Comparison of ENCODE assay signal across 8 cellular contexts in the genomic region with DNA sequence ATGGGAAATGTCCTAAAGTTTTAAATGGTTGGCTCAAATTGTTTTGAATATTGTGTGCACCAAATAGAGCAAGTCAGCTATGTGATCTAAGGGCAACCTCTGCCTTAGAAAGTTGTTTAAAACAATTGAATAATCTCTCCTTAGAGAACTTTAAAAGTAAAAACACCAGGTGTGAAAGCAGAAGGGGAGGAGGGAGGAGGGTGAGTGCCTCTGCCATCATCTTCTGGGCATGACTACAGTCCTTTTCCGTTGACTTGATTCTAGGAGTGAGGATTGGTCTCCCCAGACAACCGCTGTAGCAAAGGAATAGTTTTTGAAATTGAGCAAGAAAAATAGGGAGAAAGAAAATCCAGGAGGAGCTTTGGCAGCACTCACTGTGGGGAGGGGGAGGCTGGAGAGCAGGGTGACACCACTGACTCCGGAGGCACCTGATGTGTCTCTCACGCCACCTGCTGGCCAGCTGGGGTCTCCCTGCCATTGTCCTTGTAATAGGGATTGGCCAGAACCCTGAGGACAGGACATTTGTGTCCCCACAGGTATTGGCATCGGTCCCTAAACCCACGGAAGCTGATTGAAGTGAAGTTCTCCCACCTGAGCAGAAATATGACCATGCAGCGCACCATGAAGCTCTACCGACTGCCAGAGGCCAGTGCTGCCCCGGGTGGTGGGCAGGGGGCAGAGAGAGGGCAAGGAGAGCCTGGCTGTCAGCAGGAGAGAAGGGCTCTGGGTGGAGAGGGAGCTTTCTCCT. TPM values are rescaled to one million over a fixed set of nuclear protein-coding genes. Genes with fewer than 3 reads are reported as not detected.
DNase-seq lines count a peak whose midpoint lies in the region; ATAC-seq and TF ChIP-seq lines count a peak whose summit lies in the region.

No MANE protein-coding gene starts in this region.

- H3K27ac Mint-ChIP-seq in natural killer cell, result peak overlapping the region in 1 of 2 donors; percentile 64
- H3K27ac Mint-ChIP-seq in stimulated activated memory B cell treated with anti-CD40 and anti-IgM and Interleukin-4, amounts not matched to agents 10 μg/mL and 1 μg/mL and 100 μg/mL, for 72 hours, result no peak overlapping the region

- no peak overlapping the region for H3K23ac ChIP-seq in IMR-90 (ENCODE audit: low read depth, low read length)

- dilution Hi-C loops in IMR-90 (cut with HindIII; ENCODE audit: low sequenced_read_pairs, unreplicated experiment), result no loop called here

- no peak overlapping the region for H2AK9ac ChIP-seq in IMR-90 (replicated peaks; ENCODE audit: low read depth, low read length, poor library complexity)

- no peak overlapping the region for H2BK15ac ChIP-seq in IMR-90 (ENCODE audit: low read depth, low read length)

- no peak overlapping the region for H4K91ac ChIP-seq in IMR-90 (ENCODE audit: insufficient read depth, low read depth, low read length)

- H3K9ac ChIP-seq in IMR-90 (ENCODE audit: low read depth, low read length), result peak overlapping the region; percentile 51; the same call in 1 of the 2 replicates

- POLR2A ChIA-PET in IMR-90 (lab: Charles Lee; ENCODE audit: unreplicated experiment), result no interaction called here
- POLR2A ChIA-PET in OCI-LY7 (lab: Charles Lee), result interaction anchor here (1.1 kb wide), 1 partner anchor 11 kb away, joined by 4 read pairs; no protein-coding TSS in a partner anchor

- ATAC-seq in IMR-90 (ENCODE audit: low read depth) (peak; percentile 85), natural killer cell (peak; percentile 86 to 97 (median 91)), GM21576 (IDR thresholded peaks at IDR 0.05; ENCODE audit: unreplicated experiment) (no peak)
- ATAC-seq in stimulated activated memory B cell treated with anti-CD40 and anti-IgM and Interleukin-4, amounts not matched to agents 10 μg/mL and 1 μg/mL and 100 μg/mL, for 72 hours, result peak; percentile 80

- H2AFZ ChIP-seq in IMR-90 (replicated peaks; ENCODE audit: low read length, poor library complexity) (no peak overlapping the region), OCI-LY7 (ENCODE audit: low read length) (no peak overlapping the region)

- no peak overlapping the region; a peak in 1 of 4 replicates for H4K8ac ChIP-seq in IMR-90 (ENCODE audit: low read depth in 2 of 2, low read length in 2 of 2)

- H3K56ac ChIP-seq in IMR-90 (ENCODE audit: extremely low read depth, insufficient read depth, low read length), result no peak overlapping the region

- H3K36me3 Mint-ChIP-seq in natural killer cell, result peaks cover 7% of the 10 kb centered on the region
- H3K36me3 Mint-ChIP-seq in stimulated activated memory B cell treated with anti-CD40 and anti-IgM and Interleukin-4, amounts not matched to agents 10 μg/mL and 1 μg/mL and 100 μg/mL, for 72 hours, result peaks cover 70% of the 10 kb centered on the region

- no peaks in the 10 kb centered on the region for H3K9me2 ChIP-seq in OCI-LY7 (ENCODE audit: insufficient read depth, low read length)

- H3K4me3 ChIP-seq in IMR-90 (ENCODE audit: insufficient read depth, low read depth, low read length) (no peak overlapping the region), OCI-LY7 (ENCODE audit: low read depth, low read length, poor library complexity, severe bottlenecking) (no peak overlapping the region), esophagus squamous epithelium (no peak overlapping the region)

- no peak for TF ChIP-seq POLR2A in IMR-90 (IDR thresholded peaks at IDR 0.05; ENCODE audit: low read depth, low read length)
- no peak for TF ChIP-seq POLR2A in esophagus squamous epithelium (IDR thresholded peaks at IDR 0.05)

- DNase-seq in COLO829 (ENCODE audit: low spot score), result peak; percentile 87
- DNase-seq in IMR-90, result peak; percentile 66
- DNase-seq in OCI-LY7 (ENCODE audit: low spot score), result peak; percentile 78
- DNase-seq in activated T-cell treated with anti-CD3 and anti-CD28 coated beads, Interleukin-2, amount 50 U/mL, for 48 hours, result peak; percentile 86 to 88
- DNase-seq in esophagus squamous epithelium (lab: John Stamatoyannopoulos, UW), result no peak
- peak; percentile 67 for DNase-seq in natural killer cell

- H3K27me3 ChIP-seq in IMR-90 (ENCODE audit: control insufficient read depth, insufficient read depth, low read length) (no peaks in the 10 kb centered on the region), esophagus squamous epithelium (no peaks in the 10 kb centered on the region)

- no peaks in the 10 kb centered on the region for H3K9me3 Mint-ChIP-seq in natural killer cell
- H3K9me3 Mint-ChIP-seq in stimulated activated memory B cell treated with anti-CD40 and anti-IgM and Interleukin-4, amounts not matched to agents 10 μg/mL and 1 μg/mL and 100 μg/mL, for 72 hours, result no peaks in the 10 kb centered on the region

- no peaks in the 10 kb centered on the region for H3K27me3 Mint-ChIP-seq in natural killer cell (ENCODE audit: low read depth in 2 of 2)
- no peaks in the 10 kb centered on the region for H3K27me3 Mint-ChIP-seq in stimulated activated memory B cell treated with anti-CD40 and anti-IgM and Interleukin-4, amounts not matched to agents 10 μg/mL and 1 μg/mL and 100 μg/mL, for 72 hours

- no peak overlapping the region for H2BK20ac ChIP-seq in IMR-90 (ENCODE audit: low read depth, low read length)

- CTCF ChIA-PET in IMR-90 (lab: Yijun Ruan, JAX) (interaction anchor here (0.7 to 2.2 kb wide), 14 partner anchors 10 to 189 kb away, joined by 3 to 9 read pairs (median 4); partner anchors contain the start of genes ACBD4 and DCAKD), OCI-LY7 (lab: Charles Lee; ENCODE audit: unreplicated experiment) (interaction anchor here (0.6 kb wide), 1 partner anchor 73 kb away, joined by 13 read pairs; no protein-coding TSS in a partner anchor)

- H4K5ac ChIP-seq in IMR-90 (ENCODE audit: low read depth, low read length), result no peak overlapping the region

- no peak overlapping the region for H2BK120ac ChIP-seq in IMR-90 (ENCODE audit: low read depth, low read length)

- no peak overlapping the region for H3K4me3 Mint-ChIP-seq in natural killer cell
- no peak overlapping the region for H3K4me3 Mint-ChIP-seq in stimulated activated memory B cell treated with anti-CD40 and anti-IgM and Interleukin-4, amounts not matched to agents 10 μg/mL and 1 μg/mL and 100 μg/mL, for 72 hours

- H3K4me2 ChIP-seq in IMR-90 (ENCODE audit: low read depth, low read length) (no peak overlapping the region), OCI-LY7 (ENCODE audit: low read length) (no peak overlapping the region)

- H4K20me1 ChIP-seq in IMR-90 (ENCODE audit: insufficient read depth, low read length) (peaks cover 4% of the 10 kb centered on the region; the same call in 1 of the 2 replicates), OCI-LY7 (ENCODE audit: insufficient read depth, low read length) (no peaks in the 10 kb centered on the region)

- H3K36me3 ChIP-seq in IMR-90 (ENCODE audit: control insufficient read depth, insufficient read depth, low read length) (peaks cover 76% of the 10 kb centered on the region), OCI-LY7 (ENCODE audit: insufficient read depth, low read length) (peaks cover 95% of the 10 kb centered on the region), esophagus squamous epithelium (peaks cover 39 to 96% (median 64%) of the 10 kb centered on the region in 3 donors)

- no peaks in the 10 kb centered on the region for H3K79me2 ChIP-seq in OCI-LY7 (ENCODE audit: insufficient read depth, low read depth, low read length)

- no peak overlapping the region for H3K4ac ChIP-seq in IMR-90 (ENCODE audit: low read depth, low read length)

- no peak overlapping the region for H3K18ac ChIP-seq in IMR-90 (ENCODE audit: low read depth, low read length)

- WGBS in IMR-90 (ENCODE audit: extremely low coverage in 2 of 2, insufficient read length in 1 of 2), 2 experiments, result 81% methylated on average over 4 of the region's 9 CpGs; no CpG with 5 or more reads in 1 of the 2 experiments
- WGBS in esophagus squamous epithelium, 2 donors, result 30 to 38% methylated on average over 6 to 9 of the region's 9 CpGs

- TF ChIP-seq RAD21 in IMR-90 (IDR thresholded peaks at IDR 0.05; ENCODE audit: low read length), result peak; percentile 77

- no TSS peak for BruUV-seq in IMR-90 (replicated peaks; lab: Mats Ljungman, UMichigan)
- no TSS peak for BruUV-seq in OCI-LY7 (replicated peaks; lab: Mats Ljungman, UMichigan)

- no peak overlapping the region for H3K14ac ChIP-seq in IMR-90 (replicated peaks; ENCODE audit: low read depth, low read length)

- H3K4me1 ChIP-seq in IMR-90 (ENCODE audit: control insufficient read depth, insufficient read depth, low read length) (peaks cover 7% of the 10 kb centered on the region; the same call in 1 of the 2 replicates), OCI-LY7 (ENCODE audit: insufficient read depth, low read length, poor library complexity, severe bottlenecking) (no peaks in the 10 kb centered on the region), esophagus squamous epithelium (peaks cover 9 to 75% (median 37%) of the 10 kb centered on the region in 3 donors)

- H3K9me3 ChIP-seq in IMR-90 (ENCODE audit: control insufficient read depth, insufficient read depth, low read length), result no peaks in the 10 kb centered on the region
- no peaks in the 10 kb centered on the region for H3K9me3 ChIP-seq in OCI-LY7 (ENCODE audit: low read length)
- H3K9me3 ChIP-seq in esophagus squamous epithelium, result no peaks in the 10 kb centered on the region

- no peaks in the 10 kb centered on the region for H3K9me1 ChIP-seq in IMR-90 (ENCODE audit: insufficient read depth, low read length)

- peak overlapping the region; percentile 66; the same call in 1 of the 2 replicates for H2AK5ac ChIP-seq in IMR-90 (ENCODE audit: low read depth, low read length)

- H3K27ac ChIP-seq in IMR-90 (ENCODE audit: insufficient read depth, low read length) (peak overlapping the region; percentile 66; the same call in 1 of the 2 replicates), OCI-LY7 (ENCODE audit: low read depth, low read length, poor library complexity, severe bottlenecking) (no peak overlapping the region), esophagus squamous epithelium (peak overlapping the region; percentile 4 to 88 (median 63))

- in situ Hi-C loops in IMR-90 (cut with MboI; ENCODE audit: low sequenced_read_pairs), result no loop called here

- intact Hi-C loops in IMR-90 (cut with micrococcal nuclease), result loop anchor here (1.0 kb wide), 1 partner anchor 179 kb away; no protein-coding TSS in a partner anchor
- intact Hi-C loops in OCI-LY7 (cut with micrococcal nuclease; ENCODE audit: unreplicated experiment), result loop anchor here (2.0 to 5.0 kb wide), 2 partner anchors 82 to 178 kb away; no protein-coding TSS in a partner anchor
- intact Hi-C loops in esophagus squamous epithelium (cut with DNase I), result no loop called here
- intact Hi-C loops in natural killer cell (cut with micrococcal nuclease), result loop anchor here (5.0 kb wide), 1 partner anchor 187 kb away; no protein-coding TSS in a partner anchor

- H3K4me1 Mint-ChIP-seq in natural killer cell, result peaks cover 0 to 6% of the 10 kb centered on the region in 2 donors
- H3K4me1 Mint-ChIP-seq in stimulated activated memory B cell treated with anti-CD40 and anti-IgM and Interleukin-4, amounts not matched to agents 10 μg/mL and 1 μg/mL and 100 μg/mL, for 72 hours, result peaks cover 20% of the 10 kb centered on the region

- TF ChIP-seq CTCF in IMR-90 (conservative IDR thresholded peaks at IDR 0.05; ENCODE audit: low read depth, low read length) (peak; percentile 78), OCI-LY7 (conservative IDR thresholded peaks at IDR 0.05; ENCODE audit: low read length) (peak; percentile 94), esophagus squamous epithelium (IDR thresholded peaks at IDR 0.05) (peak; percentile 87 to 93 (median 92)), natural killer cell (IDR thresholded peaks at IDR 0.05) (peak; percentile 82)

- H2BK5ac ChIP-seq in IMR-90 (ENCODE audit: low read depth, low read length, poor library complexity, severe bottlenecking), result peak overlapping the region; percentile 9

- H3K79me1 ChIP-seq in IMR-90 (ENCODE audit: low read depth in 1 of 2, low read length in 2 of 2), result peaks cover 22 to 61% of the 10 kb centered on the region in 2 experiments

RNA-seq across cellular contexts. Expression of gene PLCD3, which starts 33.3 kb away (rescaled TPM):
- total RNA-seq in IMR-90 (2012; rRNA removed) (5.3 and 5.6 TPM in 2 replicates), OCI-LY7 (2022) (1.7 and 4.6 TPM in 2 replicates), esophagus squamous epithelium (100 to 1,000 TPM in 1 of 4 donors, 10 to 100 TPM in 3; 16.3 to 105 (median 20.5) TPM), natural killer cell (1 to 10 TPM; 2.5 to 2.9 (median 2.5) TPM)
- 36.6 and 39.0 TPM in 2 replicates for polyA plus RNA-seq in IMR-90 (2012; rRNA removed)
- polyA plus RNA-seq in IMR-90 (2012; cell fraction: cytosol; rRNA removed), result 14.8 and 45.8 TPM in 2 replicates
- 35.9 and 73.0 TPM in 2 replicates for polyA plus RNA-seq in IMR-90 (2012; cell fraction: nucleus; rRNA removed; ENCODE audit: low replicate concordance)
- total RNA-seq in OCI-LY7 (2014; rRNA removed; shearing (Covaris generic)), result 1.4 and 3.6 TPM in 2 replicates

RNA-seq across cellular contexts. Expression of gene ACBD4, which starts 36.4 kb away (rescaled TPM):
- total RNA-seq in IMR-90 (2012; rRNA removed), result 1.7 and 2.3 TPM in 2 replicates
- 5.7 and 6.1 TPM in 2 replicates for polyA plus RNA-seq in IMR-90 (2012; rRNA removed)
- polyA plus RNA-seq in IMR-90 (2012; cell fraction: cytosol; rRNA removed), result 4.5 and 5.5 TPM in 2 replicates
- 29.9 and 39.6 TPM in 2 replicates for polyA plus RNA-seq in IMR-90 (2012; cell fraction: nucleus; rRNA removed; ENCODE audit: low replicate concordance)
- total RNA-seq in OCI-LY7 (2014; rRNA removed; shearing (Covaris generic)), result 14.6 and 14.8 TPM in 2 replicates
- 22.2 and 24.0 TPM in 2 replicates for total RNA-seq in OCI-LY7 (2022)
- 1 to 10 TPM; 1.7 to 6.9 (median 4.5) TPM for total RNA-seq in esophagus squamous epithelium
- 10 to 100 TPM; 12.0 to 15.9 (median 14.2) TPM for total RNA-seq in natural killer cell

RNA-seq across cellular contexts. Expression of gene NMT1, which starts 37.9 kb away (rescaled TPM):
- total RNA-seq in IMR-90 (2012; rRNA removed) (57.5 and 60.6 TPM in 2 replicates), OCI-LY7 (2022) (126 and 134 TPM in 2 replicates), esophagus squamous epithelium (10 to 100 TPM; 54.6 to 66.2 (median 57.8) TPM), natural killer cell (10 to 100 TPM; 56.6 to 94.7 (median 77.6) TPM)
- polyA plus RNA-seq in IMR-90 (2012; rRNA removed), result 36.0 and 38.0 TPM in 2 replicates
- polyA plus RNA-seq in IMR-90 (2012; cell fraction: cytosol; rRNA removed), result 21.3 and 29.7 TPM in 2 replicates
- polyA plus RNA-seq in IMR-90 (2012; cell fraction: nucleus; rRNA removed; ENCODE audit: low replicate concordance), result 26.3 and 44.4 TPM in 2 replicates
- total RNA-seq in OCI-LY7 (2014; rRNA removed; shearing (Covaris generic)), result 65.7 and 82.3 TPM in 2 replicates

RNA-seq across cellular contexts. Expression of gene DCAKD, which starts 47.6 kb away (rescaled TPM):
- 42.5 and 47.9 TPM in 2 replicates for total RNA-seq in IMR-90 (2012; rRNA removed)
- 31.3 and 32.3 TPM in 2 replicates for polyA plus RNA-seq in IMR-90 (2012; rRNA removed)
- 24.2 and 46.9 TPM in 2 replicates for polyA plus RNA-seq in IMR-90 (2012; cell fraction: cytosol; rRNA removed)
- 30.5 and 63.2 TPM in 2 replicates for polyA plus RNA-seq in IMR-90 (2012; cell fraction: nucleus; rRNA removed; ENCODE audit: low replicate concordance)
- 40.8 and 53.1 TPM in 2 replicates for total RNA-seq in OCI-LY7 (2014; rRNA removed; shearing (Covaris generic))
- 45.6 and 48.9 TPM in 2 replicates for total RNA-seq in OCI-LY7 (2022)
- 10 to 100 TPM; 23.8 to 44.1 (median 34.7) TPM for total RNA-seq in esophagus squamous epithelium
- total RNA-seq in natural killer cell, result 10 to 100 TPM; 15.4 to 21.4 (median 21.1) TPM

RNA-seq across cellular contexts. Expression of gene HEXIM1, which starts 49.2 kb away (rescaled TPM):
- 5.9 and 8.6 TPM in 2 replicates for total RNA-seq in IMR-90 (2012; rRNA removed)
- 14.5 TPM in 2 replicates for polyA plus RNA-seq in IMR-90 (2012; rRNA removed)
- 13.5 and 13.8 TPM in 2 replicates for polyA plus RNA-seq in IMR-90 (2012; cell fraction: cytosol; rRNA removed)
- 8.5 and 12.5 TPM in 2 replicates for polyA plus RNA-seq in IMR-90 (2012; cell fraction: nucleus; rRNA removed; ENCODE audit: low replicate concordance)
- total RNA-seq in OCI-LY7 (2014; rRNA removed; shearing (Covaris generic)), result 12.1 and 13.9 TPM in 2 replicates
- 16.4 and 17.2 TPM in 2 replicates for total RNA-seq in OCI-LY7 (2022)
- 10 to 100 TPM; 19.8 to 28.4 (median 25.3) TPM for total RNA-seq in esophagus squamous epithelium
- 10 to 100 TPM; 64.9 to 80.7 (median 79.8) TPM for total RNA-seq in natural killer cell
